Comparison of ENCODE assay signal across 1 cellular context in genomic region chr7:108055541-108056135, GRCh38.
TF ChIP-seq lines count a peak whose summit lies in the region.

No MANE protein-coding gene starts in this region.

TF ChIP-seq in GM23338, 12 proteins besides CTCF, POLR2A, EP300 and RAD21 (continued from another document):
- no peak for TF ChIP-seq REST (IDR thresholded peaks at IDR 0.05; ENCODE audit: unreplicated experiment)
- TF ChIP-seq NANOG (IDR thresholded peaks at IDR 0.05; ENCODE audit: borderline replicate concordance): no peak
- no peak for TF ChIP-seq ETS1 (IDR thresholded peaks at IDR 0.05)
- TF ChIP-seq CREB1 (CRISPR knock-in tag; IDR thresholded peaks at IDR 0.05; ENCODE audit: low read depth): no peak
- TF ChIP-seq STAT1 (IDR thresholded peaks at IDR 0.05; ENCODE audit: unreplicated experiment): no peak
- no peak for TF ChIP-seq EZH2 (IDR thresholded peaks at IDR 0.05; ENCODE audit: low read depth, unreplicated experiment)
- TF ChIP-seq ZNF331 (CRISPR knock-in tag; IDR thresholded peaks at IDR 0.05; ENCODE audit: low read depth): no peak
